Comparison of ENCODE assay signal across 8 cellular contexts in genomic region chr1:234978397-234979291, GRCh38.
DNase-seq lines count a peak whose midpoint lies in the region; ATAC-seq and TF ChIP-seq lines count a peak whose summit lies in the region.

No MANE protein-coding gene starts in this region.

- H3K9me3 ChIP-seq in aorta (ENCODE audit: control insufficient read depth, low read length) = no peaks in the 10 kb centered on the region

- H3K4me1 Mint-ChIP-seq in HFFc6 (ENCODE audit: low read depth) (peaks cover 89% of the 10 kb centered on the region), nephron progenitor cell (peaks cover 85% of the 10 kb centered on the region)
- H3K4me1 Mint-ChIP-seq in activated CD4-positive, alpha-beta T cell treated with anti-CD3 and anti-CD28 coated beads, Interleukin-2, amount 10 ng/mL, durations not matched to agents 24 days and 14 days = peaks cover 80% of the 10 kb centered on the region

- no peak for ATAC-seq in aorta (ENCODE audit: low FRiP score)

- H3K4me3 ChIP-seq in epithelial cell of proximal tubule (ENCODE audit: low read depth, low read length) (no peak overlapping the region), aorta (ENCODE audit: low read length in 2 of 2) (no peak overlapping the region)

- H3K27ac Mint-ChIP-seq in HFFc6 (peak overlapping the region; percentile 98), nephron progenitor cell (peak overlapping the region; percentile 67)
- H3K27ac Mint-ChIP-seq in activated CD4-positive, alpha-beta T cell treated with anti-CD3 and anti-CD28 coated beads, Interleukin-2, amount 10 ng/mL, durations not matched to agents 24 days and 14 days = peak overlapping the region; percentile 98

- no peaks in the 10 kb centered on the region for H3K27me3 ChIP-seq in aorta (ENCODE audit: control insufficient read depth in 1 of 2, insufficient read depth in 2 of 2, low read length in 1 of 2)

- intact Hi-C loops in activated CD4-positive, alpha-beta T cell treated with anti-CD3 and anti-CD28 coated beads, Interleukin-2, amount 10 ng/mL, durations not matched to agents 24 days and 14 days (cut with micrococcal nuclease) = loop anchor here (1.0 to 2.0 kb wide), 2 partner anchors 8 to 254 kb away; no protein-coding TSS in a partner anchor
- intact Hi-C loops in aorta (cut with DNase I) = no loop called here

- H3K27ac ChIP-seq in aorta (ENCODE audit: low read depth in 1 of 2, low read length in 2 of 2) = peak overlapping the region; percentile 18 to 98

- H3K4me1 ChIP-seq in aorta (ENCODE audit: control insufficient read depth in 1 of 2, insufficient read depth in 2 of 2, low read length in 2 of 2) = peaks cover 6% of the 10 kb centered on the region in 2 donors

- TF ChIP-seq CTCF in HFFc6 (IDR thresholded peaks at IDR 0.05) (peak; percentile 47; the same call in 1 of the 2 replicates), epithelial cell of proximal tubule (conservative IDR thresholded peaks at IDR 0.05; ENCODE audit: low read depth, low read length) (peak; percentile 14), nephron progenitor cell (IDR thresholded peaks at IDR 0.05) (no peak)

- DNase-seq in NCI-H345 (lab: John Stamatoyannopoulos, UW) = peak; percentile 31
- DNase-seq in NCI-H345 treated with DMSO at 0.1 percent for 48 hours (lab: John Stamatoyannopoulos, UW; ENCODE audit: unreplicated experiment) = no peak
- DNase-seq in HFFc6 = peak; percentile 70
- DNase-seq in NCI-H1694 (lab: John Stamatoyannopoulos, UW) = peak; percentile 34
- peak; percentile 82 for DNase-seq in activated CD4-positive, alpha-beta T cell treated with anti-CD3 and anti-CD28 coated beads, Interleukin-2, amount 10 ng/mL, durations not matched to agents 24 days and 14 days
- no peak for DNase-seq in epithelial cell of proximal tubule (ENCODE audit: low read depth)
- no peak for DNase-seq in nephron progenitor cell
- DNase-seq in aorta = peak; percentile 75 to 77

- WGBS in aorta, 2 donors = 72 to 75% methylated on average over 14 of the region's 14 CpGs

- no peaks in the 10 kb centered on the region for H3K9me3 Mint-ChIP-seq in HFFc6
- H3K9me3 Mint-ChIP-seq in activated CD4-positive, alpha-beta T cell treated with anti-CD3 and anti-CD28 coated beads, Interleukin-2, amount 10 ng/mL, durations not matched to agents 24 days and 14 days = peaks cover 7% of the 10 kb centered on the region
- no peaks in the 10 kb centered on the region for H3K9me3 Mint-ChIP-seq in nephron progenitor cell

- H3K27me3 Mint-ChIP-seq in HFFc6 (ENCODE audit: insufficient read depth) (no peaks in the 10 kb centered on the region; the same call in 1 of the 2 replicates), nephron progenitor cell (ENCODE audit: low read depth, poor library complexity) (peaks cover 3% of the 10 kb centered on the region)
- H3K27me3 Mint-ChIP-seq in activated CD4-positive, alpha-beta T cell treated with anti-CD3 and anti-CD28 coated beads, Interleukin-2, amount 10 ng/mL, durations not matched to agents 24 days and 14 days = no peaks in the 10 kb centered on the region

- no peaks in the 10 kb centered on the region for H3K36me3 ChIP-seq in aorta (ENCODE audit: control insufficient read depth in 1 of 2, insufficient read depth in 2 of 2, low read length in 1 of 2)

- H3K4me3 Mint-ChIP-seq in HFFc6 (peak overlapping the region; percentile 71), nephron progenitor cell (peak overlapping the region; percentile 14)
- peak overlapping the region; percentile 79 for H3K4me3 Mint-ChIP-seq in activated CD4-positive, alpha-beta T cell treated with anti-CD3 and anti-CD28 coated beads, Interleukin-2, amount 10 ng/mL, durations not matched to agents 24 days and 14 days

- H3K36me3 Mint-ChIP-seq in HFFc6 (ENCODE audit: low read depth) (peaks cover 9% of the 10 kb centered on the region), nephron progenitor cell (ENCODE audit: low read depth) (no peaks in the 10 kb centered on the region)
- peaks cover 16% of the 10 kb centered on the region for H3K36me3 Mint-ChIP-seq in activated CD4-positive, alpha-beta T cell treated with anti-CD3 and anti-CD28 coated beads, Interleukin-2, amount 10 ng/mL, durations not matched to agents 24 days and 14 days (ENCODE audit: low read depth)

Comparison
In these comparisons a context has a peak if more than half of its experiments do, and no peak if none do; other contexts are left out.
1. DNase-seq: peak in NCI-H345 (single experiment), HFFc6 (single experiment), NCI-H1694 (single experiment), activated CD4-positive, alpha-beta T cell treated with anti-CD3 and anti-CD28 coated beads, Interleukin-2, amount 10 ng/mL, durations not matched to agents 24 days and 14 days (single experiment) and aorta (2 of 2); none in NCI-H345 treated with DMSO at 0.1 percent for 48 hours (single experiment), epithelial cell of proximal tubule (single experiment) and nephron progenitor cell (single experiment).
2. H3K4me3 Mint-ChIP-seq: peak in every context shown above with its lines; median percentile 79 in activated CD4-positive, alpha-beta T cell treated with anti-CD3 and anti-CD28 coated beads, Interleukin-2, amount 10 ng/mL, durations not matched to agents 24 days and 14 days; 71 in HFFc6; 14 in nephron progenitor cell.
3. Peak in every context shown above with its lines, with median percentiles within 50 percentile points of each other: H3K27ac Mint-ChIP-seq.